Comparison of ENCODE assay signal across 8 cellular contexts in the genomic region with DNA sequence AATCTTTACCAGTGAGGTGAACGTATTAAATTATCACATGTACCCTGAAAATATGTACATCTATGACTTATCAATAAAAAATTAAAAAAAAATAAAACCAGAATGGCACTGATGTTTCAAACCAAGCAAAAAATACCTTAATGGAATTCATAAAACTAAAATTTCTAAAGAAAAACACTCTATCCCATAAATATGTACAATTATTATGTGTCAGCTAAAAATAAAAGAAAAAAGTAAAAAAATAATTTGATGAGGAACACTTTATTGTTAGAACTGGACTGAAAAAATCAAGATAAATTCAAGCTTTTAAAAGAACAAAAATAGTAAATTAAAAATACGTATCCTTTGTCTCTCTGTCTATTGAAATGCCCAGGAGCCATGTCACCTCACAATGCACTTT.
"Had no signal": no experiment of that assay in that cellular context is flagged by ENCODE, and none has a peak within 500 bp of the region (broad histone marks: within the 10 kb centered on the region; RNA-seq: fewer than 3 reads in every experiment).

No MANE protein-coding gene starts in this region.

- DNase-seq: H9, HCEC 1CT, KG1 had no signal

- H3K4me1 Mint-ChIP-seq: IgD-negative memory B cell had no signal

- H3K9me3 Mint-ChIP-seq: GM23338, IgD-negative memory B cell had no signal

- H3K4me3 ChIP-seq: GM23338 had no signal

- H3K4me2 ChIP-seq: GM23338 had no signal

- H3K4me3 Mint-ChIP-seq: GM23338, H9, IgD-negative memory B cell had no signal

- H3K27ac Mint-ChIP-seq: GM23338, IgD-negative memory B cell had no signal

- FAIRE-seq: H1, H54, HTR-8/SVneo had no signal
